Comparison of ENCODE assay signal across 13 cellular contexts in the genomic region with DNA sequence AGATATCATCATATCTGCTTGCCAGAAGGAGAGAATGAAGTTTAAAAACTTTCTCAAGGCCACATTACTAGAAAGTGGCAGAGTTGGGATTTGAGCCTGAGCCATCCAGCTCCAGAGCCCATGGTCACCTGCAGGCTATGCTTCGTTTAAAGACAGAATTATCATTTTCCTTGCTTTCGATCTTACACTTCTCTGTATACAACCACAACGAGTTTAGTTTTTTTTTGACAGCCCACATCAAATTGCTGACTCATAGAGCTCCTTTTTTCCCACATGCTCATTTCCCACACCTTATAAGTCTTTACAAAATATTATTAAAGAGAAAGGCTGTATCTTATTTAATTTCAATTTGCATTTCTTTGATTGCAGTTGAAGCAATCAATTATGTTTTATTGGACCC. TPM values are rescaled to one million over a fixed set of nuclear protein-coding genes. Genes with fewer than 3 reads are reported as not detected.
DNase-seq lines count a peak whose midpoint lies in the region; ATAC-seq lines count a peak whose summit lies in the region.
"Had no signal": no experiment of that assay in that cellular context is flagged by ENCODE, and none has a peak within 500 bp of the region (broad histone marks: within the 10 kb centered on the region; RNA-seq: fewer than 3 reads in every experiment).

No MANE protein-coding gene starts in this region.

- no peaks in the 10 kb centered on the region for H3K36me3 Mint-ChIP-seq in T-helper 17 cell (ENCODE audit: low read depth)
- H3K36me3 Mint-ChIP-seq in natural killer cell treated with Interleukin-12 subunit alpha and Interleukin-12 subunit beta and Interleukin-15 and Interleukin-18, amount 100 ng/mL, for 72 hours: peaks cover 39% of the 10 kb centered on the region

- H3K9me3 ChIP-seq in T-helper 17 cell (ENCODE audit: control insufficient read depth, low read length, poor library complexity, severe bottlenecking): no peaks in the 10 kb centered on the region

- ATAC-seq in HG03039 (IDR thresholded peaks at IDR 0.05; ENCODE audit: unreplicated experiment): peak; percentile 36
- ATAC-seq in T-helper 17 cell: peak; percentile 47
- peak; percentile 64 to 69 for ATAC-seq in natural killer cell treated with Interleukin-12 subunit alpha and Interleukin-12 subunit beta and Interleukin-15 and Interleukin-18, amount 100 ng/mL, for 72 hours
- ATAC-seq in GM21390 (IDR thresholded peaks at IDR 0.05; ENCODE audit: unreplicated experiment): no peak
- no peak for ATAC-seq in GM18517 (IDR thresholded peaks at IDR 0.05; ENCODE audit: unreplicated experiment)
- ATAC-seq in GM18858 (IDR thresholded peaks at IDR 0.05; ENCODE audit: unreplicated experiment): no peak

- no peaks in the 10 kb centered on the region for H3K9me3 Mint-ChIP-seq in natural killer cell treated with Interleukin-12 subunit alpha and Interleukin-12 subunit beta and Interleukin-15 and Interleukin-18, amount 100 ng/mL, for 72 hours

- no peak for DNase-seq in T-helper 17 cell
- no peak for DNase-seq in natural killer cell treated with Interleukin-12 subunit alpha and Interleukin-12 subunit beta and Interleukin-15 and Interleukin-18, amount 100 ng/mL, for 72 hours (ENCODE audit: low spot score)
- DNase-seq: activated CD4-positive, CD25-positive, alpha-beta regulatory T cell treated with anti-CD3 and anti-CD28 coated beads, Interleukin-2, amount 50 U/mL, for 72 hours; brain microvascular endothelial cell; COR-L47; islet precursor cell; retina had no signal

- peak overlapping the region; percentile 65 for H3K4me3 ChIP-seq in GM08714 (ENCODE audit: low read length)

- H3K27ac Mint-ChIP-seq in T-helper 17 cell: peak overlapping the region; percentile 56
- peak overlapping the region; percentile 89 to 99 for H3K27ac Mint-ChIP-seq in natural killer cell treated with Interleukin-12 subunit alpha and Interleukin-12 subunit beta and Interleukin-15 and Interleukin-18, amount 100 ng/mL, for 72 hours

- peaks cover 8% of the 10 kb centered on the region for H3K4me1 Mint-ChIP-seq in T-helper 17 cell
- H3K4me1 Mint-ChIP-seq in natural killer cell treated with Interleukin-12 subunit alpha and Interleukin-12 subunit beta and Interleukin-15 and Interleukin-18, amount 100 ng/mL, for 72 hours (ENCODE audit: low read depth in 2 of 2): peaks cover 69 to 80% of the 10 kb centered on the region in 2 donors

- no peaks in the 10 kb centered on the region for H3K27me3 Mint-ChIP-seq in T-helper 17 cell
- no peaks in the 10 kb centered on the region for H3K27me3 Mint-ChIP-seq in natural killer cell treated with Interleukin-12 subunit alpha and Interleukin-12 subunit beta and Interleukin-15 and Interleukin-18, amount 100 ng/mL, for 72 hours

- no peak overlapping the region for H3K4me3 Mint-ChIP-seq in T-helper 17 cell
- peak overlapping the region; percentile 98 for H3K4me3 Mint-ChIP-seq in natural killer cell treated with Interleukin-12 subunit alpha and Interleukin-12 subunit beta and Interleukin-15 and Interleukin-18, amount 100 ng/mL, for 72 hours

RNA-seq across cellular contexts. Expression of a gene that starts 6.5 kb away (rescaled TPM):
- 10 to 100 TPM; 18.0 to 34.8 TPM for total RNA-seq in T-helper 17 cell
- total RNA-seq in natural killer cell treated with Interleukin-12 subunit alpha and Interleukin-12 subunit beta and Interleukin-15 and Interleukin-18, amount 100 ng/mL, for 72 hours: 100 to 1,000 TPM; 209 to 569 TPM
- total RNA-seq: H4 had no signal

RNA-seq across cellular contexts. Expression of a gene that starts 51.8 kb away (rescaled TPM):
- total RNA-seq in T-helper 17 cell: under 1 TPM in 1 of 2 donors, not detected in 1; 0.17 TPM
- not detected for total RNA-seq in natural killer cell treated with Interleukin-12 subunit alpha and Interleukin-12 subunit beta and Interleukin-15 and Interleukin-18, amount 100 ng/mL, for 72 hours

Comparison
In these comparisons a context has a peak if more than half of its experiments do, and no peak if none do; other contexts are left out.
1. ATAC-seq: peak in HG03039 (single experiment), T-helper 17 cell (single experiment) and natural killer cell treated with Interleukin-12 subunit alpha and Interleukin-12 subunit beta and Interleukin-15 and Interleukin-18, amount 100 ng/mL, for 72 hours (2 of 2); none in GM21390 (single experiment), GM18517 (single experiment) and GM18858 (single experiment).
2. RNA of a gene that starts 6.5 kb away (total RNA-seq): 209 to 569 TPM in natural killer cell treated with Interleukin-12 subunit alpha and Interleukin-12 subunit beta and Interleukin-15 and Interleukin-18, amount 100 ng/mL, for 72 hours; 18.0 to 34.8 TPM in T-helper 17 cell; every median in the first group is over 4 times any median in the second.